Comparison of ENCODE assay signal across 8 cellular contexts in the genomic region with DNA sequence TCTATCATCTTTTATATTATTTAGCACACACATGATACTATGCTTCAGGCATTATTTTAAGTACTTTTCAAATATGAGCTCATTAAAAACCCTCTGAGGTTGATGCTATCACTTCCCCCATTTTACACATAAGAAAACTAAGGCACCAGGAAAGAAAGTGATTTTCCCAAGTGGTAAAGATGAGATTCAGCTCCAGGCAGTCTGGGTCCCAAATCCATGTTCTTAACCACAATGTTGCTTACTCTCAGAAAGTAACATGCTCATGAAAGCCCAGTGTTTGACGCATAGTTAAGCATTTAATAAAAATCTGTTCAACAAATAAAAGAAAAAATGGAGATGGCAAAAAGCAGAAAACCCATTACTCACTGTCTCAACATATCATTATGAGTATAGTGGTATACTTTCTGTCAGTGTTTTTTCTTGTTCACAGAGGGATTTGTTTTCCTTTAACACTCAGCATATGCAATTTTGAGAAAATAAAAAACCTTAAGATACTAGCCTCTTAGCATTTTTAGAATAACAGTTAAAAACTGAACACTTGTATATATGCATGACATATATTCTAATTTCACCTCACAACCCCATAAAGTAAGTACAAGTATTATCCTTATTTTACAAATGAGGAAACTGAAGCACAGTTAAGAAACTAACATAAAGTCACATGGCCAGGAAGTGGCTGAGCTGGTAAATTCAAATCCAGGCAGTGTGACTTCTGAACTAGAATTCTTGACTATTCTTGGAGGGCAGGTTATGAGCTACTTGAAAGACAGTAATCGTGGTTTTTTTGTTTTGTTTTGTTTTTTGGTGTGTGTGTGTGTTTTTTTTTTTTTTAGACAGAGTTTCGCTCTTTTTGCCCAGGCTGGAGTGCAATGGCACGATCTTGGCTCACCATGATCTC. TPM values are rescaled to one million over a fixed set of nuclear protein-coding genes. Genes with fewer than 3 reads are reported as not detected.
DNase-seq lines count a peak whose midpoint lies in the region; ATAC-seq and TF ChIP-seq lines count a peak whose summit lies in the region.

No MANE protein-coding gene starts in this region.

- H3K4me3 ChIP-seq in CD8-positive, alpha-beta memory T cell (ENCODE audit: low read length), result no peak overlapping the region

- H3K27ac ChIP-seq in CD8-positive, alpha-beta memory T cell (ENCODE audit: low read depth, low read length), result no peak overlapping the region

- H3K4me1 Mint-ChIP-seq in CD8-positive, alpha-beta memory T cell, result peaks cover 19 to 33% (median 31%) of the 10 kb centered on the region in 3 donors
- peaks cover 39% of the 10 kb centered on the region for H3K4me1 Mint-ChIP-seq in endothelial cell (ENCODE audit: unreplicated experiment)

- H3K4me3 Mint-ChIP-seq in CD8-positive, alpha-beta memory T cell, result peak overlapping the region; percentile 9 to 79 (median 73)
- H3K4me3 Mint-ChIP-seq in endothelial cell (ENCODE audit: unreplicated experiment), result no peak overlapping the region

- peak in 3 of 5 donors; percentile 10 to 38 (median 35) for DNase-seq in CD8-positive, alpha-beta memory T cell
- DNase-seq in M059J (ENCODE audit: low read depth) (peak; percentile 18), globus pallidus (ENCODE audit: low spot score) (peak; percentile 31), hepatic stellate cell (ENCODE audit: low spot score) (no peak), endothelial cell (ENCODE audit: low spot score) (no peak)
- DNase-seq in stimulated activated CD4-positive, alpha-beta T cell treated with anti-CD3 and anti-CD28 coated beads, Interleukin-4, amount 100 ng/mL, for 24 hours, result no peak

- peak overlapping the region in 6 of 8 donors; percentile 37 to 80 (median 70) for H3K27ac Mint-ChIP-seq in CD8-positive, alpha-beta memory T cell
- no peak overlapping the region for H3K27ac Mint-ChIP-seq in endothelial cell (ENCODE audit: unreplicated experiment)

- H3K36me3 ChIP-seq in CD8-positive, alpha-beta memory T cell (ENCODE audit: insufficient read depth, low read length), result no peaks in the 10 kb centered on the region

- H3K4me1 ChIP-seq in CD8-positive, alpha-beta memory T cell (ENCODE audit: insufficient read depth, low read length), result peaks cover 16% of the 10 kb centered on the region

- POLR2A ChIA-PET in CD8-positive, alpha-beta memory T cell (lab: Charles Lee), result interaction anchor here (0.7 to 1.1 kb wide), 3 partner anchors 9 to 413 kb away, joined by 3 to 5 read pairs (median 3); no protein-coding TSS in a partner anchor

- no peaks in the 10 kb centered on the region for H3K9me3 Mint-ChIP-seq in CD8-positive, alpha-beta memory T cell
- H3K9me3 Mint-ChIP-seq in endothelial cell (ENCODE audit: unreplicated experiment), result no peaks in the 10 kb centered on the region

- peaks cover 0 to 2% (median 0%) of the 10 kb centered on the region in 3 donors for H3K36me3 Mint-ChIP-seq in CD8-positive, alpha-beta memory T cell
- H3K36me3 Mint-ChIP-seq in endothelial cell (ENCODE audit: low read depth, unreplicated experiment), result no peaks in the 10 kb centered on the region

- no peak for TF ChIP-seq CTCF in endothelial cell (IDR thresholded peaks at IDR 0.05; ENCODE audit: unreplicated experiment)

- ATAC-seq in GM21447 (IDR thresholded peaks at IDR 0.05; ENCODE audit: unreplicated experiment) (peak; percentile 88), GM19023 (IDR thresholded peaks at IDR 0.05; ENCODE audit: unreplicated experiment) (no peak)

- CTCF ChIA-PET in CD8-positive, alpha-beta memory T cell (lab: Charles Lee), result interaction anchor here (0.7 to 1.0 kb wide), 3 partner anchors 10 to 468 kb away, joined by 3 to 7 read pairs (median 4); a partner anchor contains a TSS

- no peaks in the 10 kb centered on the region for H3K9me3 ChIP-seq in CD8-positive, alpha-beta memory T cell (ENCODE audit: low read length)

- no peaks in the 10 kb centered on the region for H3K27me3 Mint-ChIP-seq in CD8-positive, alpha-beta memory T cell
- H3K27me3 Mint-ChIP-seq in endothelial cell (ENCODE audit: unreplicated experiment), result no peaks in the 10 kb centered on the region

- H3K27me3 ChIP-seq in CD8-positive, alpha-beta memory T cell (ENCODE audit: insufficient read depth, low read length, poor library complexity, severe bottlenecking), result no peaks in the 10 kb centered on the region

RNA-seq across cellular contexts. Expression of a gene that starts 10.4 kb away (rescaled TPM):
- total RNA-seq in CD8-positive, alpha-beta memory T cell, result 10 to 100 TPM; 25.1 to 26.3 TPM
- polyA plus RNA-seq in CD8-positive, alpha-beta memory T cell, result 2.2 TPM
- 10.3 and 12.4 TPM in 2 replicates for total RNA-seq in M059J (2014; rRNA removed; shearing (Covaris generic))
- total RNA-seq in endothelial cell (ENCODE audit: unreplicated experiment), result 289 TPM

RNA-seq across cellular contexts. Expression of a gene that starts 11.2 kb away (rescaled TPM):
- 10 to 100 TPM; 28.5 to 34.0 TPM for total RNA-seq in CD8-positive, alpha-beta memory T cell
- 46.6 TPM for polyA plus RNA-seq in CD8-positive, alpha-beta memory T cell
- total RNA-seq in M059J (2014; rRNA removed; shearing (Covaris generic)), result 23.6 and 51.2 TPM in 2 replicates
- 111 TPM for total RNA-seq in endothelial cell (ENCODE audit: unreplicated experiment)

Comparison
In these comparisons a context has a peak if more than half of its experiments do, and no peak if none do; other contexts are left out.
1. DNase-seq: peak in CD8-positive, alpha-beta memory T cell (3 of 5), M059J (single experiment) and globus pallidus (single experiment); none in hepatic stellate cell (single experiment), stimulated activated CD4-positive, alpha-beta T cell treated with anti-CD3 and anti-CD28 coated beads, Interleukin-4, amount 100 ng/mL, for 24 hours (single experiment) and endothelial cell (single experiment).
2. RNA of a gene that starts 10.4 kb away (total RNA-seq): 289 TPM in endothelial cell (single experiment); 25.1 to 26.3 TPM in CD8-positive, alpha-beta memory T cell and 10.3 to 12.4 TPM in M059J; every median in the first group is over 10 times any median in the second.